ENCODE assay signal across 20 cellular contexts in genomic region chr5:54347221-54347865, GRCh38. TPM values are rescaled to one million over a fixed set of nuclear protein-coding genes. Genes with fewer than 3 reads are reported as not detected.
DNase-seq lines count a peak whose midpoint lies in the region; ATAC-seq, FAIRE-seq and TF ChIP-seq lines count a peak whose summit lies in the region.
"Had no signal": no experiment of that assay in that cellular context is flagged by ENCODE, and none has a peak within 500 bp of the region (broad histone marks: within the 10 kb centered on the region; RNA-seq: fewer than 3 reads in every experiment).

No MANE protein-coding gene starts in this region.

- FAIRE-seq in A549 (lab: Jason Lieb, UNC): no peak
- FAIRE-seq: GM12878 had no signal

- no peaks in the 10 kb centered on the region for H3F3A ChIP-seq in MM.1S (ENCODE audit: insufficient read depth, low read length)

- H3K9ac ChIP-seq in MM.1S (ENCODE audit: low read length): no peak overlapping the region
- H3K9ac ChIP-seq: GM23248 had no signal

- no peak overlapping the region for H3K27ac Mint-ChIP-seq in activated CD8-positive, alpha-beta memory T cell treated with anti-CD3 and anti-CD28 coated beads, Interleukin-2, amount 10 ng/mL, durations not matched to agents 7 days and 5 days
- H3K27ac Mint-ChIP-seq: B cell, T-cell had no signal

- TF ChIP-seq CTCF in A549 (IDR thresholded peaks at IDR 0.05) (no peak), A673 (conservative IDR thresholded peaks at IDR 0.05; ENCODE audit: low read depth, low read length) (no peak), MM.1S (IDR thresholded peaks at IDR 0.05; ENCODE audit: low read length) (no peak)

- H3K27ac ChIP-seq in A549 (no peak overlapping the region), A673 (ENCODE audit: low read depth, low read length, poor library complexity, severe bottlenecking) (no peak overlapping the region), MM.1S (ENCODE audit: low read length) (no peak overlapping the region)
- H3K27ac ChIP-seq: GM23248, SK-N-MC had no signal

- ATAC-seq in A549: no peak
- no peak for ATAC-seq in activated CD8-positive, alpha-beta memory T cell treated with anti-CD3 and anti-CD28 coated beads, Interleukin-2, amount 10 ng/mL, durations not matched to agents 7 days and 5 days
- ATAC-seq: GM12878, T-cell had no signal

- no peaks in the 10 kb centered on the region for H3K4me1 Mint-ChIP-seq in activated CD8-positive, alpha-beta memory T cell treated with anti-CD3 and anti-CD28 coated beads, Interleukin-2, amount 10 ng/mL, durations not matched to agents 7 days and 5 days
- H3K4me1 Mint-ChIP-seq: B cell, T-cell had no signal

- POLR2A ChIA-PET in A549 (lab: Yijun Ruan, JAX): no interaction called here
- POLR2A ChIA-PET in A673 (lab: Charles Lee; ENCODE audit: low non-redundant PET): no interaction called here

- H3K9me3 Mint-ChIP-seq in activated CD8-positive, alpha-beta memory T cell treated with anti-CD3 and anti-CD28 coated beads, Interleukin-2, amount 10 ng/mL, durations not matched to agents 7 days and 5 days (ENCODE audit: low read depth): peaks cover 9% of the 10 kb centered on the region

- H3K27me3 Mint-ChIP-seq in activated CD8-positive, alpha-beta memory T cell treated with anti-CD3 and anti-CD28 coated beads, Interleukin-2, amount 10 ng/mL, durations not matched to agents 7 days and 5 days: peaks cover 3% of the 10 kb centered on the region
- H3K27me3 Mint-ChIP-seq: B cell had no signal

- H3K4me3 ChIP-seq in A549 (no peak overlapping the region), A673 (ENCODE audit: low read depth, low read length, poor library complexity, severe bottlenecking) (no peak overlapping the region), MM.1S (ENCODE audit: low read length) (no peak overlapping the region)
- H3K4me3 ChIP-seq: GM12878, GM23248, SK-N-MC had no signal

- TF ChIP-seq POLR2A in A549 (IDR thresholded peaks at IDR 0.05; ENCODE audit: low read length): no peak

- H4K20me1 ChIP-seq in MM.1S (ENCODE audit: insufficient read depth, low read length): no peaks in the 10 kb centered on the region

- peaks cover 6% of the 10 kb centered on the region for H3K36me3 Mint-ChIP-seq in activated CD8-positive, alpha-beta memory T cell treated with anti-CD3 and anti-CD28 coated beads, Interleukin-2, amount 10 ng/mL, durations not matched to agents 7 days and 5 days
- H3K36me3 Mint-ChIP-seq: T-cell had no signal

- DNase-seq in A549 (ENCODE audit: low read depth in 1 of 2, low spot score in 1 of 2) (no peak), A673 (ENCODE audit: low spot score) (peak; percentile 6), M059J (ENCODE audit: low read depth) (peak; percentile 5), RKO (ENCODE audit: low spot score) (peak; percentile 19), UCSD-AML1 (lab: John Stamatoyannopoulos, UW; ENCODE audit: unreplicated experiment) (no peak), MM.1S (no peak)
- no peak for DNase-seq in activated naive CD4-positive, alpha-beta T cell (lab: John Stamatoyannopoulos, UW)
- DNase-seq in activated CD8-positive, alpha-beta memory T cell treated with anti-CD3 and anti-CD28 coated beads, Interleukin-2, amount 10 ng/mL, durations not matched to agents 7 days and 5 days: no peak
- DNase-seq: GM23248, NCI-H1105, NCI-H1694, NCI-H2081 treated with DMSO at 0.1 percent for 48 hours, NCI-H345, NCI-H526 treated with DMSO at 0.1 percent for 48 hours, SHP77, T-cell, T-helper 9 cell had no signal

- CTCF ChIA-PET in A549 (lab: Yijun Ruan, JAX): no interaction called here
- CTCF ChIA-PET in A673 (lab: Charles Lee): no interaction called here
- CTCF ChIA-PET in activated CD8-positive, alpha-beta memory T cell treated with anti-CD3 and anti-CD28 coated beads, Interleukin-2, amount 10 ng/mL, durations not matched to agents 7 days and 5 days (lab: Charles Lee): interaction anchor here (0.9 kb wide), 1 partner anchor 21 kb away, joined by 3 read pairs; no protein-coding TSS in a partner anchor

- 22% methylated on average over 5 of the region's 5 CpGs for WGBS in A549 (ENCODE audit: missing lambda C conversion rate)

- H3K4me3 Mint-ChIP-seq in activated CD8-positive, alpha-beta memory T cell treated with anti-CD3 and anti-CD28 coated beads, Interleukin-2, amount 10 ng/mL, durations not matched to agents 7 days and 5 days: no peak overlapping the region
- H3K4me3 Mint-ChIP-seq: B cell, T-cell had no signal

- no TSS peak for BruUV-seq in A673 (replicated peaks; lab: Mats Ljungman, UMichigan)

- H3K9me3 ChIP-seq in A549: peaks cover 15% of the 10 kb centered on the region
- H3K9me3 ChIP-seq in A673 (ENCODE audit: low read depth, low read length, poor library complexity, severe bottlenecking): peaks cover 17% of the 10 kb centered on the region
- no peaks in the 10 kb centered on the region for H3K9me3 ChIP-seq in MM.1S (replicated peaks; ENCODE audit: insufficient read depth, low read length)

- TF ChIP-seq EP300 in A549 (IDR thresholded peaks at IDR 0.05): no peak

- intact Hi-C loops in A673 (cut with micrococcal nuclease; ENCODE audit: unreplicated experiment): no loop called here

- H3K4me2 ChIP-seq in A549 (no peak overlapping the region), MM.1S (ENCODE audit: low read depth, low read length) (no peak overlapping the region)

- TF ChIP-seq RAD21 in A549 (conservative IDR thresholded peaks at IDR 0.05 in 1 of 2, IDR thresholded peaks at IDR 0.05 in 1 of 2): no peak

- H3K79me2 ChIP-seq in MM.1S (ENCODE audit: low read length): no peaks in the 10 kb centered on the region

- H3K36me3 ChIP-seq in A673 (ENCODE audit: insufficient read depth, low read length, poor library complexity, severe bottlenecking): no peaks in the 10 kb centered on the region
- no peaks in the 10 kb centered on the region for H3K36me3 ChIP-seq in MM.1S (replicated peaks; ENCODE audit: insufficient read depth, low read length)

- no peaks in the 10 kb centered on the region for H3K9me2 ChIP-seq in MM.1S (replicated peaks; ENCODE audit: insufficient read depth, low read length)

- H3K4me1 ChIP-seq in A549 (no peaks in the 10 kb centered on the region), A673 (ENCODE audit: insufficient read depth, low read length, poor library complexity, severe bottlenecking) (no peaks in the 10 kb centered on the region), MM.1S (ENCODE audit: low read length) (no peaks in the 10 kb centered on the region)

- H2AFZ ChIP-seq in MM.1S (ENCODE audit: low read length): no peak overlapping the region
- H2AFZ ChIP-seq: GM23248 had no signal

- H3K27me3 ChIP-seq in A673 (replicated peaks; ENCODE audit: insufficient read depth, low read depth, low read length, poor library complexity): no peaks in the 10 kb centered on the region
- H3K27me3 ChIP-seq in MM.1S (replicated peaks; ENCODE audit: insufficient read depth, low read length): no peaks in the 10 kb centered on the region

TF ChIP-seq in A549, 52 proteins besides CTCF, POLR2A, EP300 and RAD21:
- TF ChIP-seq ZFP36 (IDR thresholded peaks at IDR 0.05; ENCODE audit: borderline replicate concordance, partially characterized antibody) (peak; percentile 92), FOSL2 (IDR thresholded peaks at IDR 0.05) (no peak), FOSL2 (CRISPR knock-in tag; IDR thresholded peaks at IDR 0.05) (peak; percentile 51), MYC (IDR thresholded peaks at IDR 0.05; ENCODE audit: borderline replicate concordance, low read length) (no peak)

RNA-seq across cellular contexts. Expression of gene ARL15, which starts 37.0 kb away (rescaled TPM):
- 11.8 and 15.9 TPM in 2 replicates for polyA plus RNA-seq in A549 (2011; rRNA removed)
- polyA plus RNA-seq in A549 (2012; cell fraction: cytosol; rRNA removed): 2.8 and 4.5 TPM in 2 replicates
- 2.6 and 4.6 TPM in 2 replicates for polyA plus RNA-seq in A549 (2012; cell fraction: nucleus; rRNA removed)
- polyA plus RNA-seq in A549 (2017; fragmentation: RNase III; extraction: RNeasy Plus Mini Kit Qiagen cat#74134 plus additional on column Dnase treatment): 8.6 to 12.1 TPM (median 10.8 TPM) in 3 replicates
- 31.8 and 34.6 TPM in 2 replicates for polyA minus RNA-seq in A549 (2011; rRNA and poly(A)+ RNA removed)
- total RNA-seq in A673 (2021): 17.2 and 18.3 TPM in 2 replicates
- 7.9 and 20.6 TPM in 2 replicates for total RNA-seq in M059J (2014; rRNA removed; shearing (Covaris generic))
- total RNA-seq in activated CD8-positive, alpha-beta memory T cell treated with anti-CD3 and anti-CD28 coated beads, Interleukin-2, amount 10 ng/mL, durations not matched to agents 7 days and 5 days: 10 to 100 TPM; 10.6 to 12.6 TPM

Comparison
In these comparisons a context has a peak if more than half of its experiments do, and no peak if none do; other contexts are left out.
1. DNase-seq: peak in A673 (single experiment), M059J (single experiment) and RKO (single experiment); none in A549 (0 of 2), activated naive CD4-positive, alpha-beta T cell (0 of 4), UCSD-AML1 (single experiment), MM.1S (single experiment) and activated CD8-positive, alpha-beta memory T cell treated with anti-CD3 and anti-CD28 coated beads, Interleukin-2, amount 10 ng/mL, durations not matched to agents 7 days and 5 days (single experiment).